In the genomic region with DNA sequence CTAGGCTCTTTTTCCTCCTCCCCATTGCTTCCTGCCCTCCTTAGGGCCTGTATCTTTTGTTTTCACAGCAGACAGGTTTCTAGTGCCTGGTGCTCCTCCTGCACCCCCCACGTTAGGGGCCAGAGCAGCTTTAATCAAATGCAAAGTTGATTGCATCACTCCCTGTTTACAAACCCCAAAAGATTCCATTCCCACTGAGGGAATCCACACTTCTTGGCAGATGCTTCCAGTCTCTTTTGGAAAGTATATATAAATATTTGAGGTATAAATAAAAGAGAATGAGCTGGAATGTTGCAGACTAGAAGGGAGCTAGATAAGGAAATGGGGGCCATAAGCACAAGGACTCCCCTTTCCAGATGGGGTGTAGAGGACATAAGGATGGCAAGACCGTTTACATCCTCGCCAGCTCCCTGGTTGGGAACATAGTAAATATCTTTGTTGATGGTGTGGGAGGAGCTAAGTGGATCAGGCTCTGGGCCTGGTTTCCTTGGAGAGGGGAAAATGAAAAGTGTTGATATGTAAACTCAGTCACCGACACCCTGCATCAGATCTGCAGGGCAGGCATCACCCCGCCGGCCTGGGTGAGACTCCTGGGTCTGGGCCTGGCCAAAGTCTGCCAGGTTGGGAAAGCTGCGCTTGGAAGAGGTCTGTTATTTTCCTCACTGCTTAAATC, we compare ENCODE assay signal across 14 cellular contexts. TPM values are rescaled to one million over a fixed set of nuclear protein-coding genes. Genes with fewer than 3 reads are reported as not detected.
DNase-seq lines count a peak whose midpoint lies in the region; TF ChIP-seq lines count a peak whose summit lies in the region.
"Had no signal": no experiment of that assay in that cellular context is flagged by ENCODE, and none has a peak within 500 bp of the region (broad histone marks: within the 10 kb centered on the region; RNA-seq: fewer than 3 reads in every experiment).

No MANE protein-coding gene starts in this region.

- H3K27ac ChIP-seq in ovary (peak overlapping the region; percentile 9 to 70), RWPE1 (no peak overlapping the region)

- CTCF ChIA-PET in RWPE1 (lab: Yijun Ruan, JAX), result no interaction called here

- POLR2A ChIA-PET in RWPE1 (lab: Yijun Ruan, JAX; ENCODE audit: low non-redundant PET), result no interaction called here

- H3K27me3 ChIP-seq in NT2/D1 (ENCODE audit: insufficient read depth, insufficient read length) (no peaks in the 10 kb centered on the region), ovary (no peaks in the 10 kb centered on the region)

- peak overlapping the region; percentile 0 for H3K9ac ChIP-seq in NT2/D1 (ENCODE audit: insufficient read length, low read depth)

- DNase-seq in COR-L47 (lab: John Stamatoyannopoulos, UW), result peak; percentile 25
- DNase-seq in NT2/D1 (ENCODE audit: low read depth, low spot score), result peak; percentile 76
- peak; percentile 67 for DNase-seq in fibroblast of the aortic adventitia (ENCODE audit: low read depth)
- DNase-seq in ovary, result peak in 3 of 5 donors; percentile 43 to 70 (median 58)
- no peak for DNase-seq in HT-29 (ENCODE audit: low spot score)
- no peak for DNase-seq in RWPE1 (ENCODE audit: low spot score)
- DNase-seq in GOT3 (lab: John Stamatoyannopoulos, UW), result no peak
- no peak for DNase-seq in NCI-H2029 (lab: John Stamatoyannopoulos, UW)
- DNase-seq: CD4-positive, alpha-beta memory T cell; glutamatergic neuron; NCI-H187 had no signal

- H3K9me3 ChIP-seq in NT2/D1 (ENCODE audit: insufficient read depth, low read length) (no peaks in the 10 kb centered on the region), ovary (no peaks in the 10 kb centered on the region)

- H3K36me3 ChIP-seq in NT2/D1 (ENCODE audit: insufficient read depth, insufficient read length, low read length) (peaks cover 73% of the 10 kb centered on the region), ovary (no peaks in the 10 kb centered on the region)

- no peak for TF ChIP-seq POLR2A in ovary (IDR thresholded peaks at IDR 0.05)

- TF ChIP-seq CTCF in fibroblast of the aortic adventitia (IDR thresholded peaks at IDR 0.05; ENCODE audit: insufficient read depth, low read length) (no peak), ovary (IDR thresholded peaks at IDR 0.05) (no peak), RWPE1 (conservative IDR thresholded peaks at IDR 0.05; ENCODE audit: low read depth) (no peak)

- H3K4me1 ChIP-seq in NT2/D1 (ENCODE audit: insufficient read depth, insufficient read length) (peaks cover 39% of the 10 kb centered on the region), ovary (ENCODE audit: insufficient read depth) (peaks cover 24% of the 10 kb centered on the region)

- intact Hi-C loops in ovary (cut with DNase I), result no loop called here

- no peak for TF ChIP-seq EP300 in ovary (IDR thresholded peaks at IDR 0.05)

- WGBS in ovary, 3 donors, result 7 to 13% (median 9%) methylated on average over 7 of the region's 7 CpGs

- H3K4me3 ChIP-seq in NT2/D1 (ENCODE audit: insufficient read length, low read depth), result no peak overlapping the region
- H3K4me3 ChIP-seq in fibroblast of the aortic adventitia (ENCODE audit: low read depth, low read length), result no peak overlapping the region
- no peak overlapping the region for H3K4me3 ChIP-seq in ovary
- H3K4me3 ChIP-seq: smooth muscle cell had no signal

RNA-seq across cellular contexts. Expression of gene RARRES2, which starts 6.2 kb away (rescaled TPM):
- 1.4 and 76.1 TPM in 2 replicates for total RNA-seq in fibroblast of the aortic adventitia (ENCODE audit: low replicate concordance)
- total RNA-seq in ovary, result 100 to 1,000 TPM; 343 to 622 (median 518) TPM
- 100 to 1,000 TPM in 1 of 2 donors, 10 to 100 TPM in 1; 92.5 to 761 TPM for polyA plus RNA-seq in ovary
- 10.5 and 12.6 TPM in 2 replicates for total RNA-seq in HT-29 (2014; rRNA removed; shearing (Covaris generic))
- total RNA-seq: CD4-positive, alpha-beta memory T cell; mononuclear cell; T-helper 2 cell treated with Interferon-gamma antibody and Interleukin-4, amounts not matched to agents 100 ng/mL and 5 ng/mL, for 36 hours had no signal
- polyA plus RNA-seq: CD4-positive, alpha-beta memory T cell had no signal

RNA-seq across cellular contexts. Expression of gene ACTR3C, which starts 11.9 kb away (rescaled TPM):
- 0.54 TPM in 1 of 2 replicates, not detected in the other for total RNA-seq in fibroblast of the aortic adventitia (ENCODE audit: low replicate concordance)
- 10 to 100 TPM in 2 of 7 donors, 1 to 10 TPM in 5; 3.4 to 11.3 (median 6.0) TPM for total RNA-seq in ovary
- polyA plus RNA-seq in ovary, result 1 to 10 TPM; 1.6 to 1.8 TPM
- total RNA-seq in HT-29 (2014; rRNA removed; shearing (Covaris generic)), result 37.7 and 45.9 TPM in 2 replicates

RNA-seq across cellular contexts. Expression of gene LRRC61, which starts 12.1 kb away (rescaled TPM):
- total RNA-seq in fibroblast of the aortic adventitia (ENCODE audit: low replicate concordance) (0.09 and 2.2 TPM in 2 replicates), ovary (10 to 100 TPM; 21.8 to 34.9 (median 27.1) TPM)
- polyA plus RNA-seq in ovary, result 10 to 100 TPM in 1 of 2 donors, 1 to 10 TPM in 1; 3.0 to 18.5 TPM
- total RNA-seq in HT-29 (2014; rRNA removed; shearing (Covaris generic)), result 74.3 and 76.1 TPM in 2 replicates

RNA-seq across cellular contexts. Expression of gene REPIN1, which starts 33.4 kb away (rescaled TPM):
- total RNA-seq in fibroblast of the aortic adventitia (ENCODE audit: low replicate concordance) (33.6 and 40.5 TPM in 2 replicates), ovary (10 to 100 TPM; 43.9 to 92.0 (median 74.2) TPM)
- 10 to 100 TPM; 21.6 to 50.0 TPM for polyA plus RNA-seq in ovary
- total RNA-seq in HT-29 (2014; rRNA removed; shearing (Covaris generic)), result 420 and 443 TPM in 2 replicates

RNA-seq across cellular contexts. Expression of gene ZNF775, which starts 43.9 kb away (rescaled TPM):
- total RNA-seq in fibroblast of the aortic adventitia (ENCODE audit: low replicate concordance) (2.8 and 4.4 TPM in 2 replicates), ovary (10 to 100 TPM in 5 of 7 donors, 1 to 10 TPM in 2; 5.5 to 13.9 (median 10.9) TPM)
- 10 to 100 TPM in 1 of 2 donors, under 1 TPM in 1; 0.28 to 11.2 TPM for polyA plus RNA-seq in ovary
- total RNA-seq in HT-29 (2014; rRNA removed; shearing (Covaris generic)), result 9.9 and 10.7 TPM in 2 replicates

Comparison
In these comparisons a context has a peak if more than half of its experiments do, and no peak if none do; other contexts are left out.
1. DNase-seq: peak in COR-L47 (single experiment), NT2/D1 (single experiment), fibroblast of the aortic adventitia (single experiment) and ovary (3 of 5); none in HT-29 (single experiment), RWPE1 (single experiment), GOT3 (single experiment) and NCI-H2029 (single experiment).